ENCODE assay signal across 21 cellular contexts in the genomic region with DNA sequence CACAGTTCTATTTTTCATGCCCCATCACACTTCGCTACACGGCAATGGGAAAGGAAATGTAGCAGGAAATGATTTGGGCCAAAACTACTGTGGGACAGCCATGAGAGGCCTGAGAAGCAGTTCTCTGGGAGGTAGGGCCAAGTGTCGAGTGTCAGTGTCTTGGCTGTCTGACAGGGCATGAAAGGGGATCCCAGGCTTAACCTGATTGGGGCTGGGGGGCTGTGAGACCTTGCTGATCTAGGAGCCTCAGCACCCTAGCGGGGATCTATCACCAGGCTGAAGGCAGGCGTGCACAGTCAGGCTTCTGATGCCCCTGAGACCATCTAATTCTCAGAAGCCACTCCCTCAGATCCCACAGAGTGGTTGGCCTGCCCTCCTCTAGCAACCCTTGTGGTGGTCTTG. TPM values are rescaled to one million over a fixed set of nuclear protein-coding genes. Genes with fewer than 3 reads are reported as not detected.
DNase-seq lines count a peak whose midpoint lies in the region; ATAC-seq, FAIRE-seq and TF ChIP-seq lines count a peak whose summit lies in the region.
"Had no signal": no experiment of that assay in that cellular context is flagged by ENCODE, and none has a peak within 500 bp of the region (broad histone marks: within the 10 kb centered on the region; RNA-seq: fewer than 3 reads in every experiment).

No MANE protein-coding gene starts in this region.

- no peaks in the 10 kb centered on the region for H3K79me2 ChIP-seq in endothelial cell of umbilical vein (ENCODE audit: control insufficient read depth, insufficient read depth, low read length)

- H3K4me1 Mint-ChIP-seq in activated CD8-positive, alpha-beta memory T cell treated with anti-CD3 and anti-CD28 coated beads, Interleukin-2, amount 10 ng/mL, durations not matched to agents 7 days and 5 days, result no peaks in the 10 kb centered on the region
- H3K4me1 Mint-ChIP-seq: CD8-positive, alpha-beta memory T cell had no signal

- no peak for ATAC-seq in activated CD8-positive, alpha-beta memory T cell treated with anti-CD3 and anti-CD28 coated beads, Interleukin-2, amount 10 ng/mL, durations not matched to agents 7 days and 5 days
- no peak for ATAC-seq in GM21825 (IDR thresholded peaks at IDR 0.05; ENCODE audit: unreplicated experiment)
- ATAC-seq: left lobe of liver, mucosa of descending colon, PC-3, T-helper 17 cell had no signal

- no peaks in the 10 kb centered on the region for H3K9me1 ChIP-seq in endothelial cell of umbilical vein (replicated peaks; ENCODE audit: control insufficient read depth, extremely low read depth, insufficient read depth, low read length)

- H4K20me1 ChIP-seq in endothelial cell of umbilical vein (replicated peaks; ENCODE audit: control insufficient read depth, extremely low read depth, insufficient read depth, low read length), result no peaks in the 10 kb centered on the region

- H3K27me3 Mint-ChIP-seq in activated CD8-positive, alpha-beta memory T cell treated with anti-CD3 and anti-CD28 coated beads, Interleukin-2, amount 10 ng/mL, durations not matched to agents 7 days and 5 days, result peaks cover 11% of the 10 kb centered on the region

- no peak overlapping the region for H3K4me3 Mint-ChIP-seq in activated CD8-positive, alpha-beta memory T cell treated with anti-CD3 and anti-CD28 coated beads, Interleukin-2, amount 10 ng/mL, durations not matched to agents 7 days and 5 days
- H3K4me3 Mint-ChIP-seq: CD8-positive, alpha-beta memory T cell; T-helper 17 cell had no signal

- dilution Hi-C loops in endothelial cell of umbilical vein (cut with MboI; ENCODE audit: extremely low pct_ligation_motif_present, low sequenced_read_pairs), result no loop called here

- no peak for TF ChIP-seq POLR2A in endothelial cell of umbilical vein (IDR thresholded peaks at IDR 0.05; ENCODE audit: low read depth, low read length)

- TF ChIP-seq CTCF in A673 (conservative IDR thresholded peaks at IDR 0.05; ENCODE audit: low read depth, low read length) (no peak), endothelial cell of umbilical vein (IDR thresholded peaks at IDR 0.05; ENCODE audit: extremely low read depth in 1 of 2, insufficient read depth in 1 of 2, low read depth in 1 of 2, low read length in 2 of 2) (no peak)

- H3K4me3 ChIP-seq in A673 (ENCODE audit: low read depth, low read length, poor library complexity, severe bottlenecking), result no peak overlapping the region
- H3K4me3 ChIP-seq in H7 (ENCODE audit: insufficient read depth, low read depth, low read length), result no peak overlapping the region
- H3K4me3 ChIP-seq in endothelial cell of umbilical vein (replicated peaks in 1 of 3; ENCODE audit: insufficient read depth in 1 of 3, low read depth in 1 of 3, low read length in 3 of 3), result no peak overlapping the region
- H3K4me3 ChIP-seq: esophagus muscularis mucosa, mucosa of descending colon had no signal

- no peak overlapping the region for H2AFZ ChIP-seq in endothelial cell of umbilical vein (ENCODE audit: low read depth, low read length)

- no peak overlapping the region for H3K27ac Mint-ChIP-seq in activated CD8-positive, alpha-beta memory T cell treated with anti-CD3 and anti-CD28 coated beads, Interleukin-2, amount 10 ng/mL, durations not matched to agents 7 days and 5 days
- H3K27ac Mint-ChIP-seq: T-helper 17 cell had no signal

- DNase-seq in A673 (ENCODE audit: low spot score), result peak; percentile 15
- DNase-seq in H7, result peak; percentile 20
- DNase-seq in NCI-H2196 (lab: John Stamatoyannopoulos, UW; ENCODE audit: unreplicated experiment), result peak; percentile 21
- DNase-seq in endothelial cell of umbilical vein (ENCODE audit: low read depth, low spot score), result peak; percentile 60
- DNase-seq in activated CD8-positive, alpha-beta memory T cell treated with anti-CD3 and anti-CD28 coated beads, Interleukin-2, amount 10 ng/mL, durations not matched to agents 7 days and 5 days, result no peak
- no peak for DNase-seq in activated CD4-positive, alpha-beta T cell treated with anti-CD3 and anti-CD28 coated beads for 48 hours
- DNase-seq in frontal cortex (ENCODE audit: low spot score in 2 of 2), result no peak
- DNase-seq: activated CD4-positive, alpha-beta T cell treated with anti-CD3 and anti-CD28 coated beads, Interleukin-2, amount 50 U/mL, for 48 hours; amniotic stem cell; CD8-positive, alpha-beta memory T cell; EL; mucosa of descending colon; NCI-H526; PC-3; stimulated activated CD4-positive, alpha-beta T cell treated with anti-CD3 and anti-CD28 coated beads, Interleukin-12 subunit alpha, Interleukin-12 subunit beta, amount 100 ng/mL, for 4 hours; T-helper 17 cell; WERI-Rb-1 had no signal

- H3K27ac ChIP-seq in A673 (ENCODE audit: low read depth, low read length, poor library complexity, severe bottlenecking) (no peak overlapping the region), endothelial cell of umbilical vein (ENCODE audit: insufficient read depth, low read depth, low read length) (no peak overlapping the region)
- H3K27ac ChIP-seq: esophagus muscularis mucosa, neutrophil, WERI-Rb-1 had no signal

- CTCF ChIA-PET in A673 (lab: Charles Lee), result no interaction called here
- CTCF ChIA-PET in endothelial cell of umbilical vein (lab: Charles Lee), result no interaction called here
- CTCF ChIA-PET in activated CD8-positive, alpha-beta memory T cell treated with anti-CD3 and anti-CD28 coated beads, Interleukin-2, amount 10 ng/mL, durations not matched to agents 7 days and 5 days (lab: Charles Lee), result no interaction called here

- H3K4me1 ChIP-seq in A673 (ENCODE audit: insufficient read depth, low read length, poor library complexity, severe bottlenecking), result no peaks in the 10 kb centered on the region
- H3K4me1 ChIP-seq in endothelial cell of umbilical vein (ENCODE audit: control insufficient read depth, extremely low read depth, insufficient read depth, low read length), result peaks cover 7% of the 10 kb centered on the region
- H3K4me1 ChIP-seq: esophagus muscularis mucosa had no signal

- no peaks in the 10 kb centered on the region for H3K9me3 ChIP-seq in A673 (ENCODE audit: low read depth, low read length, poor library complexity, severe bottlenecking)
- no peaks in the 10 kb centered on the region for H3K9me3 ChIP-seq in endothelial cell of umbilical vein (replicated peaks; ENCODE audit: control insufficient read depth, insufficient read depth, low read length)
- H3K9me3 ChIP-seq: esophagus muscularis mucosa, mucosa of descending colon, neutrophil had no signal

- peak; percentile 70 for FAIRE-seq in endothelial cell of umbilical vein (lab: Jason Lieb, UNC)
- no peak for FAIRE-seq in frontal cortex (lab: Jason Lieb, UNC)

- no peaks in the 10 kb centered on the region for H3K9me3 Mint-ChIP-seq in activated CD8-positive, alpha-beta memory T cell treated with anti-CD3 and anti-CD28 coated beads, Interleukin-2, amount 10 ng/mL, durations not matched to agents 7 days and 5 days (ENCODE audit: low read depth)
- H3K9me3 Mint-ChIP-seq: CD8-positive, alpha-beta memory T cell had no signal

- H3K36me3 ChIP-seq in A673 (ENCODE audit: insufficient read depth, low read length, poor library complexity, severe bottlenecking) (no peaks in the 10 kb centered on the region), H7 (replicated peaks; ENCODE audit: control insufficient read depth, insufficient read depth, low read length) (no peaks in the 10 kb centered on the region), endothelial cell of umbilical vein (ENCODE audit: control insufficient read depth in 2 of 2, extremely low read depth in 1 of 2, insufficient read depth in 2 of 2, low read length in 2 of 2) (no peaks in the 10 kb centered on the region)
- H3K36me3 ChIP-seq: esophagus muscularis mucosa, neutrophil, WERI-Rb-1 had no signal

- BruUV-seq in A673 (replicated peaks; lab: Mats Ljungman, UMichigan), result no TSS peak
- no TSS peak for BruUV-seq in endothelial cell of umbilical vein (replicated peaks; lab: Mats Ljungman, UMichigan)

- H3K27me3 ChIP-seq in A673 (replicated peaks; ENCODE audit: insufficient read depth, low read depth, low read length, poor library complexity) (no peaks in the 10 kb centered on the region), H7 (ENCODE audit: control insufficient read depth, insufficient read depth, low read length) (no peaks in the 10 kb centered on the region), endothelial cell of umbilical vein (ENCODE audit: control insufficient read depth in 2 of 2, insufficient read depth in 2 of 2, low read length in 2 of 2) (no peaks in the 10 kb centered on the region)
- H3K27me3 ChIP-seq: esophagus muscularis mucosa had no signal

- no peak overlapping the region for H3K9ac ChIP-seq in endothelial cell of umbilical vein (replicated peaks; ENCODE audit: extremely low read depth, insufficient read depth, low read length)

- H3K36me3 Mint-ChIP-seq in activated CD8-positive, alpha-beta memory T cell treated with anti-CD3 and anti-CD28 coated beads, Interleukin-2, amount 10 ng/mL, durations not matched to agents 7 days and 5 days, result no peaks in the 10 kb centered on the region
- H3K36me3 Mint-ChIP-seq: CD8-positive, alpha-beta memory T cell had no signal

- intact Hi-C loops in A673 (cut with micrococcal nuclease; ENCODE audit: unreplicated experiment) (no loop called here), endothelial cell of umbilical vein (cut with micrococcal nuclease) (no loop called here)

- H3K4me2 ChIP-seq in endothelial cell of umbilical vein (ENCODE audit: insufficient read depth, low read length), result no peak overlapping the region

- POLR2A ChIA-PET in A673 (lab: Charles Lee; ENCODE audit: low non-redundant PET), result no interaction called here
- POLR2A ChIA-PET in endothelial cell of umbilical vein (lab: Charles Lee), result no interaction called here

TF ChIP-seq in endothelial cell of umbilical vein, 7 proteins besides CTCF, POLR2A, EP300 and RAD21:
- TF ChIP-seq POLR2AphosphoS5 (IDR thresholded peaks at IDR 0.05; ENCODE audit: insufficient read depth, low read depth, low read length), result no peak
- TF ChIP-seq FOS (IDR thresholded peaks at IDR 0.05; ENCODE audit: borderline replicate concordance, insufficient read depth, low read length), result no peak
- TF ChIP-seq JUN (IDR thresholded peaks at IDR 0.05; ENCODE audit: borderline replicate concordance, insufficient read depth, insufficient read length, low read depth), result no peak

RNA-seq across cellular contexts. Expression of a gene that starts 58.2 kb away (rescaled TPM):
- total RNA-seq in A673 (2021) (22.7 and 24.9 TPM in 2 replicates), endothelial cell of umbilical vein (34.4 and 36.1 TPM in 2 replicates), frontal cortex (11.4 TPM)
- 73.6 and 80.1 TPM in 2 replicates for total RNA-seq in H7 (2014; rRNA removed; shearing (Covaris generic))
- 12.4 and 13.2 TPM in 2 replicates for polyA plus RNA-seq in endothelial cell of umbilical vein
- 15.2 and 16.0 TPM in 2 replicates for polyA plus RNA-seq in endothelial cell of umbilical vein (2011; cell fraction: cytosol; rRNA removed)
- 33.9 and 37.1 TPM in 2 replicates for polyA plus RNA-seq in endothelial cell of umbilical vein (2011; cell fraction: nucleus; rRNA removed)
- polyA plus RNA-seq in endothelial cell of umbilical vein (2012), result 14.3 and 26.4 TPM in 2 replicates
- polyA minus RNA-seq in endothelial cell of umbilical vein, result 23.5 and 28.2 TPM in 2 replicates
- 21.8 TPM for polyA minus RNA-seq in endothelial cell of umbilical vein (2011; cell fraction: cytosol; rRNA and poly(A)+ RNA removed)
- polyA minus RNA-seq in endothelial cell of umbilical vein (2011; cell fraction: nucleus; rRNA and poly(A)+ RNA removed), result 29.1 and 38.5 TPM in 2 replicates
- total RNA-seq in activated CD8-positive, alpha-beta memory T cell treated with anti-CD3 and anti-CD28 coated beads, Interleukin-2, amount 10 ng/mL, durations not matched to agents 7 days and 5 days, result 10 to 100 TPM in 1 of 2 experiments, 1 to 10 TPM in 1; 7.9 to 10.4 TPM

Comparison
In these comparisons a context has a peak if more than half of its experiments do, and no peak if none do; other contexts are left out.
1. DNase-seq: peak in A673 (single experiment), H7 (single experiment), NCI-H2196 (single experiment) and endothelial cell of umbilical vein (single experiment); none in activated CD8-positive, alpha-beta memory T cell treated with anti-CD3 and anti-CD28 coated beads, Interleukin-2, amount 10 ng/mL, durations not matched to agents 7 days and 5 days (single experiment), activated CD4-positive, alpha-beta T cell treated with anti-CD3 and anti-CD28 coated beads for 48 hours (single experiment) and frontal cortex (0 of 2).